In the genomic region with DNA sequence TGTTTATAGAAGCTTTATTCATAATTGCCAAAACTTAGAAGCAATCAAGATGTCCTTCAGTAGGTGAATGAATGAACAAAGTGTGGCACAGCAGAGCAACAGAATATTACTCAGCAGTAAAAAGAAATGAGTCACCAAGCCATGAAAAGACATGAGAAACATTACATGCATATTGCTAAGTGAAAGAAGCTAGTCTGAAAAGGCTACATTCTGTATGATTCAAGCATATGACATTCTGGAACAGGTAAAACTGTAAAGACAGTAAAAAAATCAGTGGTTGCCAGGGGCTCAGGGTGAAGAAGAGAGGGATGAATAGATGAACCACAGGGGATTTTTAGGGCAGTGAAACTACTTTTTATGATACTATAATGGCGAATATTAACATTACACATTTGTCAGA, we compare ENCODE assay signal across 17 cellular contexts.
DNase-seq lines count a peak whose midpoint lies in the region; ATAC-seq, FAIRE-seq and TF ChIP-seq lines count a peak whose summit lies in the region.
"Had no signal": no experiment of that assay in that cellular context is flagged by ENCODE, and none has a peak within 500 bp of the region (broad histone marks: within the 10 kb centered on the region; RNA-seq: fewer than 3 reads in every experiment).

No MANE protein-coding gene starts in this region.

- FAIRE-seq in HTR-8/SVneo (lab: Jason Lieb, UNC), result no peak
- FAIRE-seq: small intestine had no signal

- ATAC-seq in GM18520 (IDR thresholded peaks at IDR 0.05; ENCODE audit: unreplicated experiment) (peak; percentile 87), HG02571 (IDR thresholded peaks at IDR 0.05; ENCODE audit: unreplicated experiment) (peak; percentile 44), HG03378 (IDR thresholded peaks at IDR 0.05; ENCODE audit: unreplicated experiment) (peak; percentile 90), body of pancreas (no peak)

- 13 to 15% methylated on average over 1 of the region's 1 CpG for WGBS in body of pancreas, 2 donors

- TF ChIP-seq CTCF in GM13977 (IDR thresholded peaks at IDR 0.05; ENCODE audit: extremely low read depth, insufficient read depth, missing control alignments) (no peak), body of pancreas (IDR thresholded peaks at IDR 0.05) (no peak)

- POLR2A ChIA-PET in CD8-positive, alpha-beta memory T cell (lab: Charles Lee), result no interaction called here

- DNase-seq in GM13977 (ENCODE audit: low spot score) (peak; percentile 12), HTR-8/SVneo (ENCODE audit: insufficient read length, low spot score) (no peak), superior temporal gyrus (ENCODE audit: extremely low spot score) (no peak), body of pancreas (no peak)
- DNase-seq in CD8-positive, alpha-beta memory T cell, result no peak
- DNase-seq: activated CD8-positive, alpha-beta memory T cell treated with anti-CD3 and anti-CD28 coated beads, Interleukin-2, amount 50 U/mL, for 48 hours; aorta; CD4-positive, CD25-positive, alpha-beta regulatory T cell; cortex of kidney; MM.1S; NCI-H2227 treated with DMSO at 0.1 percent for 48 hours; SK-N-SH; small intestine had no signal

- no peak overlapping the region for H3K27ac Mint-ChIP-seq in CD8-positive, alpha-beta memory T cell
- H3K27ac Mint-ChIP-seq: CD4-positive, CD25-positive, alpha-beta regulatory T cell had no signal

- no peak overlapping the region for H3K4me3 ChIP-seq in CD8-positive, alpha-beta memory T cell (ENCODE audit: low read length)
- H3K4me3 ChIP-seq in body of pancreas, result no peak overlapping the region
- H3K4me3 ChIP-seq: tibial nerve had no signal

- no peaks in the 10 kb centered on the region for H3K36me3 Mint-ChIP-seq in CD8-positive, alpha-beta memory T cell
- H3K36me3 Mint-ChIP-seq: CD4-positive, CD25-positive, alpha-beta regulatory T cell had no signal

- intact Hi-C loops in body of pancreas (cut with DNase I), result no loop called here

- H3K27me3 Mint-ChIP-seq in CD8-positive, alpha-beta memory T cell, result peaks cover 6 to 46% of the 10 kb centered on the region in 2 donors

- H3K9me3 ChIP-seq in CD8-positive, alpha-beta memory T cell (ENCODE audit: low read length), result no peaks in the 10 kb centered on the region
- H3K9me3 ChIP-seq in body of pancreas, result no peaks in the 10 kb centered on the region
- H3K9me3 ChIP-seq: SK-N-SH, tibial nerve had no signal

- no peak overlapping the region for H3K4me3 Mint-ChIP-seq in CD8-positive, alpha-beta memory T cell
- H3K4me3 Mint-ChIP-seq: CD4-positive, CD25-positive, alpha-beta regulatory T cell had no signal

- CTCF ChIA-PET in CD8-positive, alpha-beta memory T cell (lab: Charles Lee), result no interaction called here

- no peaks in the 10 kb centered on the region for H3K4me1 Mint-ChIP-seq in CD8-positive, alpha-beta memory T cell
- H3K4me1 Mint-ChIP-seq: CD4-positive, CD25-positive, alpha-beta regulatory T cell had no signal

- in situ Hi-C loops in GM13977 (cut with MboI; ENCODE audit: low pct_unique_long_range_greater_than_20kb, low sequenced_read_pairs, unreplicated experiment), result loop anchor here (25.0 kb wide), 1 partner anchor 505 kb away; a partner anchor contains a TSS

- no peaks in the 10 kb centered on the region for H3K36me3 ChIP-seq in CD8-positive, alpha-beta memory T cell (ENCODE audit: insufficient read depth, low read length)
- no peaks in the 10 kb centered on the region for H3K36me3 ChIP-seq in body of pancreas (replicated peaks in 1 of 2; ENCODE audit: insufficient read depth in 1 of 2, low read depth in 2 of 2)
- H3K36me3 ChIP-seq: tibial nerve had no signal

- no peak for TF ChIP-seq POLR2A in body of pancreas (IDR thresholded peaks at IDR 0.05)

- H3K4me1 ChIP-seq in CD8-positive, alpha-beta memory T cell (ENCODE audit: insufficient read depth, low read length), result no peaks in the 10 kb centered on the region
- H3K4me1 ChIP-seq in body of pancreas, result no peaks in the 10 kb centered on the region
- H3K4me1 ChIP-seq: tibial nerve had no signal

- no peak overlapping the region for H3K27ac ChIP-seq in CD8-positive, alpha-beta memory T cell (ENCODE audit: low read depth, low read length)
- H3K27ac ChIP-seq in body of pancreas, result no peak overlapping the region
- H3K27ac ChIP-seq: tibial nerve had no signal

- H3K27me3 ChIP-seq in CD8-positive, alpha-beta memory T cell (ENCODE audit: insufficient read depth, low read length, poor library complexity, severe bottlenecking), result no peaks in the 10 kb centered on the region
- H3K27me3 ChIP-seq in body of pancreas, result no peaks in the 10 kb centered on the region
- H3K27me3 ChIP-seq: tibial nerve had no signal

- no peaks in the 10 kb centered on the region for H3K9me3 Mint-ChIP-seq in CD8-positive, alpha-beta memory T cell
- H3K9me3 Mint-ChIP-seq: CD4-positive, CD25-positive, alpha-beta regulatory T cell had no signal
